Comparison of ENCODE assay signal across 8 cellular contexts in genomic region chr4:78059524-78059889, GRCh38. TPM values are rescaled to one million over a fixed set of nuclear protein-coding genes. Genes with fewer than 3 reads are reported as not detected.
DNase-seq lines count a peak whose midpoint lies in the region; ATAC-seq and TF ChIP-seq lines count a peak whose summit lies in the region.

No MANE protein-coding gene starts in this region.

- TF ChIP-seq POLR2A in GM18505 (IDR thresholded peaks at IDR 0.05; ENCODE audit: borderline replicate concordance, extremely low read depth, insufficient read depth, insufficient read length): no peak

- BruUV-seq in Panc1 (replicated peaks; lab: Mats Ljungman, UMichigan): no TSS peak

- peak; percentile 67 for TF ChIP-seq CTCF in Panc1 (IDR thresholded peaks at IDR 0.05)

- peaks cover 19% of the 10 kb centered on the region for H3K27me3 ChIP-seq in Panc1 (ENCODE audit: control insufficient read depth, insufficient read depth, low read length)

- H3K27ac ChIP-seq in Panc1 (ENCODE audit: low read length): no peak overlapping the region

- peak; percentile 55; the same call in 1 of the 2 replicates for ATAC-seq in Panc1
- ATAC-seq in GM18505 (IDR thresholded peaks at IDR 0.05; ENCODE audit: unreplicated experiment): no peak

- CTCF ChIA-PET in Panc1 (lab: Charles Lee): interaction anchor here (0.6 kb wide), 3 partner anchors 176 to 626 kb away, joined by 3 to 4 read pairs (median 3); no protein-coding TSS in a partner anchor

- intact Hi-C loops in Panc1 (cut with micrococcal nuclease; ENCODE audit: unreplicated experiment): loop anchor here (5.0 kb wide), 1 partner anchor 453 kb away; no protein-coding TSS in a partner anchor

- H3K4me3 ChIP-seq in Panc1 (ENCODE audit: low read depth in 2 of 2, low read length in 2 of 2): peak overlapping the region; percentile 47 to 60; a peak in 3 of 4 replicates

- H3K4me1 ChIP-seq in ES-I3 (ENCODE audit: insufficient read depth, low read length) (peaks cover 3% of the 10 kb centered on the region; the same call in 1 of the 2 replicates), Panc1 (ENCODE audit: control insufficient read depth, insufficient read depth, low read length) (peaks cover 3% of the 10 kb centered on the region; the same call in 1 of the 2 replicates)

- in situ Hi-C loops in Panc1 (cut with HindIII; ENCODE audit: low pct_unique_long_range_greater_than_20kb, low sequenced_read_pairs): no loop called here

- peak; percentile 85 for DNase-seq in LHCN-M2 (ENCODE audit: low read depth)
- DNase-seq in Panc1 (ENCODE audit: low read depth, low spot score): peak; percentile 20
- DNase-seq in cerebellar cortex (ENCODE audit: low spot score): peak; percentile 33
- DNase-seq in iris pigment epithelial cell (ENCODE audit: low read depth): peak; percentile 81
- DNase-seq in smooth muscle cell of the brain vasculature (ENCODE audit: low read depth, low spot score): peak; percentile 49
- no peak for DNase-seq in GM19240 (ENCODE audit: insufficient read length, low spot score)

- H3K9ac ChIP-seq in ES-I3 (ENCODE audit: low read depth, low read length): peak overlapping the region; percentile 84

- no peaks in the 10 kb centered on the region for H3K36me3 ChIP-seq in ES-I3 (ENCODE audit: insufficient read depth, low read length)
- peaks cover 3% of the 10 kb centered on the region; the same call in 1 of the 2 replicates for H3K36me3 ChIP-seq in Panc1 (ENCODE audit: control insufficient read depth, insufficient read depth, low read length)

- H3K9me3 ChIP-seq in ES-I3 (ENCODE audit: control insufficient read depth, insufficient read depth, low read length): no peaks in the 10 kb centered on the region
- H3K9me3 ChIP-seq in Panc1 (ENCODE audit: control insufficient read depth, insufficient read depth, low read depth, low read length): no peaks in the 10 kb centered on the region

- POLR2A ChIA-PET in Panc1 (lab: Charles Lee): no interaction called here

RNA-seq across cellular contexts. Expression of gene FRAS1, which starts 2.4 kb away (rescaled TPM):
- total RNA-seq in LHCN-M2 (2014; rRNA removed) (1.9 and 3.0 TPM in 2 replicates), Panc1 (2021; ENCODE audit: unreplicated experiment) (0.23 TPM)
- polyA plus RNA-seq in LHCN-M2 (2012): 4.8 TPM
- polyA plus RNA-seq in Panc1 (2012; ENCODE audit: insufficient read length): 0.05 TPM
